ENCODE assay signal across 1 cellular context in the genomic region with DNA sequence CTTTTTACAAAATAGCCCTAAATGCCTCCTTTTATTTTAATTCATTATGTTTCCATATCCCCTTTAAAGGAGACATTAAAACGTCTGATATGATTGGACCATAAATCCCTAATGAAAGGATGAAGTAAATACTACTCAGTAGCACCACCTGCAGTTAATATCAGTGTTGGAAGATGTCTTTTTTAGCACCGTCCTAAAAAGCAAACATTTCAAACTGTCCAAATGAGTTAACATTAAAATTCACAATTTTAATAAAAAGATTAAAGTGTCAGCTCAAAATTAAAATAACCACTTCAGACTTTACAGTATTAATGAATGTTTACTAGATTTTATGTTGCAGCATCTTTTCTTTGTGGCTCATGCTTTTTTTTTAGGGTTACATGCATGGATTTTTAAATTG.
TF ChIP-seq lines count a peak whose summit lies in the region.

No MANE protein-coding gene starts in this region.

TF ChIP-seq in HepG2, 621 proteins besides CTCF, POLR2A, EP300 and RAD21:
- no peak for TF ChIP-seq SCMH1 (CRISPR knock-in tag; IDR thresholded peaks at IDR 0.05; ENCODE audit: borderline replicate concordance)
- no peak for TF ChIP-seq NAIF1 (CRISPR knock-in tag; IDR thresholded peaks at IDR 0.05; ENCODE audit: borderline replicate concordance)
- no peak for TF ChIP-seq TCF7L2 (IDR thresholded peaks at IDR 0.05; ENCODE audit: low read depth, low read length)
- TF ChIP-seq ZSCAN25 (CRISPR knock-in tag; IDR thresholded peaks at IDR 0.05), result no peak
- no peak for TF ChIP-seq ZNF607 (CRISPR knock-in tag; IDR thresholded peaks at IDR 0.05; ENCODE audit: borderline replicate concordance)
- no peak for TF ChIP-seq ZNF773 (CRISPR knock-in tag; IDR thresholded peaks at IDR 0.05; ENCODE audit: borderline replicate concordance)
- TF ChIP-seq, protein P1, sequence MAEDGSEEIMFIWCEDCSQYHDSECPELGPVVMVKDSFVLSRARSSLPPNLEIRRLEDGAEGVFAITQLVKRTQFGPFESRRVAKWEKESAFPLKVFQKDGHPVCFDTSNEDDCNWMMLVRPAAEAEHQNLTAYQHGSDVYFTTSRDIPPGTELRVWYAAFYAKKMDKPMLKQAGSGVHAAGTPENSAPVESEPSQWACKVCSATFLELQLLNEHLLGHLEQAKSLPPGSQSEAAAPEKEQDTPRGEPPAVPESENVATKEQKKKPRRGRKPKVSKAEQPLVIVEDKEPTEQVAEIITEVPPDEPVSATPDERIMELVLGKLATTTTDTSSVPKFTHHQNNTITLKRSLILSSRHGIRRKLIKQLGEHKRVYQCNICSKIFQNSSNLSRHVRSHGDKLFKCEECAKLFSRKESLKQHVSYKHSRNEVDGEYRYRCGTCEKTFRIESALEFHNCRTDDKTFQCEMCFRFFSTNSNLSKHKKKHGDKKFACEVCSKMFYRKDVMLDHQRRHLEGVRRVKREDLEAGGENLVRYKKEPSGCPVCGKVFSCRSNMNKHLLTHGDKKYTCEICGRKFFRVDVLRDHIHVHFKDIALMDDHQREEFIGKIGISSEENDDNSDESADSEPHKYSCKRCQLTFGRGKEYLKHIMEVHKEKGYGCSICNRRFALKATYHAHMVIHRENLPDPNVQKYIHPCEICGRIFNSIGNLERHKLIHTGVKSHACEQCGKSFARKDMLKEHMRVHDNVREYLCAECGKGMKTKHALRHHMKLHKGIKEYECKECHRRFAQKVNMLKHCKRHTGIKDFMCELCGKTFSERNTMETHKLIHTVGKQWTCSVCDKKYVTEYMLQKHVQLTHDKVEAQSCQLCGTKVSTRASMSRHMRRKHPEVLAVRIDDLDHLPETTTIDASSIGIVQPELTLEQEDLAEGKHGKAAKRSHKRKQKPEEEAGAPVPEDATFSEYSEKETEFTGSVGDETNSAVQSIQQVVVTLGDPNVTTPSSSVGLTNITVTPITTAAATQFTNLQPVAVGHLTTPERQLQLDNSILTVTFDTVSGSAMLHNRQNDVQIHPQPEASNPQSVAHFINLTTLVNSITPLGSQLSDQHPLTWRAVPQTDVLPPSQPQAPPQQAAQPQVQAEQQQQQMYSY (CRISPR knock-in tag; IDR thresholded peaks at IDR 0.05), result no peak
